ENCODE assay signal across 1 cellular context in genomic region chr22:31199187-31199586, GRCh38.
TF ChIP-seq lines count a peak whose summit lies in the region.

No MANE protein-coding gene starts in this region.

TF ChIP-seq in endothelial cell of umbilical vein, 7 proteins besides CTCF, POLR2A, EP300 and RAD21:
- no peak for TF ChIP-seq MAX (IDR thresholded peaks at IDR 0.05; ENCODE audit: insufficient read depth, insufficient read length)
- TF ChIP-seq POLR2AphosphoS5 (IDR thresholded peaks at IDR 0.05; ENCODE audit: insufficient read depth, low read depth, low read length): no peak
- TF ChIP-seq MYC (IDR thresholded peaks at IDR 0.05; ENCODE audit: low read depth, low read length): no peak
- no peak for TF ChIP-seq JUN (IDR thresholded peaks at IDR 0.05; ENCODE audit: borderline replicate concordance, insufficient read depth, insufficient read length, low read depth)
- TF ChIP-seq EZH2 (IDR thresholded peaks at IDR 0.05; ENCODE audit: borderline replicate concordance, low read depth, low read length, severe bottlenecking): no peak
- TF ChIP-seq FOS (IDR thresholded peaks at IDR 0.05; ENCODE audit: borderline replicate concordance, insufficient read depth, low read length): no peak
- no peak for TF ChIP-seq GATA2 (IDR thresholded peaks at IDR 0.05; ENCODE audit: insufficient read depth, insufficient read length, low read depth, low read length)
